ENCODE assay signal across 10 cellular contexts in the genomic region with DNA sequence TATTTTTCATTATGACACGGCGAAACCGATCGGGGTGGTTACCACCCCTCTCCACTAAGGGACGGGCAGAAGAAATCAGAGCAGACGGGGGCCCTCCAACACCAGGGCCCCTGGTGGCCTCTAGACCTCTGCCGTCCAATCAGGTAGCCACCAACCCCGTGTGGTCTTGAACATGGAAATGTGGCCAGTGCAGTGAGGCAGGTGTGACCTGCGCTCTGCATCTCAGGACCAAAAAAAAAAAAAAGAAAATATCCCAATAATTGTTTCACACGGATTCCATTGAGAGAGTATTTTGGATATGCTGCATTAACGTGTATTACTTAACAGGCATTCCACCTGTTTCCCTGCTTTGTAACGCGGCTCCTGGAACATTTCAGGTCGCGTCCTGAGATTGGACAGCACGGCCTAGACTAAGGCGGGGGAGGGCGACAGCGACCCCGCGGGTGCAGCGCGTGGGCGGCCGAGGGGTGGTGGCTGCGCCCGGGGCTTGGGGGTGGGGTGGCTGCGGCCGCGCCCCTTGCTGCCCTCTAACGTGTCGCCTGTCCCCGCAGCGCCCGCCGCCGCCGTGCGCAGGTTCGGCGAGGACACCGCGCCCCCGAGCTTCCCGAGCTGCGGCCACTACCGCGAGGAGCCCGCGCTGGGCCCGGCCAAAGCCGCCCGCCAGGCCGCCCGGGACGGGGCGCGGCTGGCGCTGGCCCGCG. TPM values are rescaled to one million over a fixed set of nuclear protein-coding genes. Genes with fewer than 3 reads are reported as not detected.
DNase-seq lines count a peak whose midpoint lies in the region; ATAC-seq, FAIRE-seq and TF ChIP-seq lines count a peak whose summit lies in the region.
"Had no signal": no experiment of that assay in that cellular context is flagged by ENCODE, and none has a peak within 500 bp of the region (broad histone marks: within the 10 kb centered on the region; RNA-seq: fewer than 3 reads in every experiment).

No MANE protein-coding gene starts in this region.

- dilution Hi-C loops in endothelial cell of umbilical vein (cut with MboI; ENCODE audit: extremely low pct_ligation_motif_present, low sequenced_read_pairs) = no loop called here

- no peaks in the 10 kb centered on the region for H3K9me3 Mint-ChIP-seq in natural killer cell treated with Interleukin-12 subunit alpha and Interleukin-12 subunit beta and Interleukin-15 and Interleukin-18, amount 100 ng/mL, for 72 hours
- H3K9me3 Mint-ChIP-seq: activated naive CD4-positive, alpha-beta T cell treated with anti-CD3 and anti-CD28 coated beads, Interleukin-2, amount 50 U/mL, for 72 hours had no signal

- no peaks in the 10 kb centered on the region for H3K79me2 ChIP-seq in endothelial cell of umbilical vein (ENCODE audit: control insufficient read depth, insufficient read depth, low read length)
- H3K79me2 ChIP-seq in OCI-LY7 (ENCODE audit: insufficient read depth, low read depth, low read length) = no peaks in the 10 kb centered on the region

- H3K27ac ChIP-seq in endothelial cell of umbilical vein (ENCODE audit: insufficient read depth, low read depth, low read length) = no peak overlapping the region
- H3K27ac ChIP-seq in OCI-LY7 (ENCODE audit: low read depth, low read length, poor library complexity, severe bottlenecking) = no peak overlapping the region
- H3K27ac ChIP-seq in effector memory CD4-positive, alpha-beta T cell (ENCODE audit: insufficient read depth, low read length, poor library complexity, severe bottlenecking) = no peak overlapping the region
- H3K27ac ChIP-seq in transverse colon = no peak overlapping the region

- no peaks in the 10 kb centered on the region for H4K20me1 ChIP-seq in endothelial cell of umbilical vein (replicated peaks; ENCODE audit: control insufficient read depth, extremely low read depth, insufficient read depth, low read length)
- no peaks in the 10 kb centered on the region for H4K20me1 ChIP-seq in OCI-LY7 (ENCODE audit: insufficient read depth, low read length)

- H3K9me3 ChIP-seq in BE2C (no peaks in the 10 kb centered on the region), endothelial cell of umbilical vein (replicated peaks; ENCODE audit: control insufficient read depth, insufficient read depth, low read length) (no peaks in the 10 kb centered on the region), OCI-LY7 (ENCODE audit: low read length) (no peaks in the 10 kb centered on the region), transverse colon (no peaks in the 10 kb centered on the region)
- H3K9me3 ChIP-seq in effector memory CD4-positive, alpha-beta T cell (ENCODE audit: control insufficient read depth, low read length) = no peaks in the 10 kb centered on the region

- TF ChIP-seq CTCF in BE2C (IDR thresholded peaks at IDR 0.05; ENCODE audit: low read depth, low read length) (no peak), endothelial cell of umbilical vein (IDR thresholded peaks at IDR 0.05; ENCODE audit: extremely low read depth in 1 of 2, insufficient read depth in 1 of 2, low read depth in 1 of 2, low read length in 2 of 2) (no peak), OCI-LY7 (conservative IDR thresholded peaks at IDR 0.05; ENCODE audit: low read length) (no peak), transverse colon (IDR thresholded peaks at IDR 0.05) (peak in 1 of 5 experiments; percentile 1)

- no peak for TF ChIP-seq EP300 in transverse colon (IDR thresholded peaks at IDR 0.05; ENCODE audit: low read depth)

- H3K27ac Mint-ChIP-seq in natural killer cell treated with Interleukin-12 subunit alpha and Interleukin-12 subunit beta and Interleukin-15 and Interleukin-18, amount 100 ng/mL, for 72 hours = no peak overlapping the region
- H3K27ac Mint-ChIP-seq: activated naive CD4-positive, alpha-beta T cell treated with anti-CD3 and anti-CD28 coated beads, Interleukin-2, amount 50 U/mL, for 72 hours had no signal

- intact Hi-C loops in endothelial cell of umbilical vein (cut with micrococcal nuclease) = loop anchor here (1.0 to 5.0 kb wide), 2 partner anchors 180 to 245 kb away; no protein-coding TSS in a partner anchor
- intact Hi-C loops in OCI-LY7 (cut with micrococcal nuclease; ENCODE audit: unreplicated experiment) = no loop called here
- intact Hi-C loops in transverse colon (cut with DNase I; ENCODE audit: low total_unique reads) = no loop called here

- H3K36me3 ChIP-seq in BE2C = no peaks in the 10 kb centered on the region
- no peaks in the 10 kb centered on the region for H3K36me3 ChIP-seq in endothelial cell of umbilical vein (ENCODE audit: control insufficient read depth in 2 of 2, extremely low read depth in 1 of 2, insufficient read depth in 2 of 2, low read length in 2 of 2)
- H3K36me3 ChIP-seq in OCI-LY7 (ENCODE audit: insufficient read depth, low read length) = no peaks in the 10 kb centered on the region
- H3K36me3 ChIP-seq in effector memory CD4-positive, alpha-beta T cell (ENCODE audit: control insufficient read depth, insufficient read depth, low read length) = no peaks in the 10 kb centered on the region
- H3K36me3 ChIP-seq in transverse colon = no peaks in the 10 kb centered on the region

- no peaks in the 10 kb centered on the region for H3K4me1 ChIP-seq in BE2C
- H3K4me1 ChIP-seq in endothelial cell of umbilical vein (ENCODE audit: control insufficient read depth, extremely low read depth, insufficient read depth, low read length) = peaks cover 6% of the 10 kb centered on the region
- no peaks in the 10 kb centered on the region for H3K4me1 ChIP-seq in OCI-LY7 (ENCODE audit: insufficient read depth, low read length, poor library complexity, severe bottlenecking)
- peaks cover 10% of the 10 kb centered on the region for H3K4me1 ChIP-seq in effector memory CD4-positive, alpha-beta T cell (ENCODE audit: control insufficient read depth, insufficient read depth, low read length, poor library complexity, severe bottlenecking)
- peaks cover 0 to 11% (median 9%) of the 10 kb centered on the region in 4 donors for H3K4me1 ChIP-seq in transverse colon

- FAIRE-seq in endothelial cell of umbilical vein (lab: Jason Lieb, UNC) = no peak

- peaks cover 26 to 28% of the 10 kb centered on the region in 2 donors for H3K27me3 Mint-ChIP-seq in natural killer cell treated with Interleukin-12 subunit alpha and Interleukin-12 subunit beta and Interleukin-15 and Interleukin-18, amount 100 ng/mL, for 72 hours

- ATAC-seq in natural killer cell treated with Interleukin-12 subunit alpha and Interleukin-12 subunit beta and Interleukin-15 and Interleukin-18, amount 100 ng/mL, for 72 hours = peak; percentile 17 to 29
- ATAC-seq in GM21381 (IDR thresholded peaks at IDR 0.05; ENCODE audit: unreplicated experiment) = no peak

- peaks cover 6% of the 10 kb centered on the region for H3K36me3 Mint-ChIP-seq in natural killer cell treated with Interleukin-12 subunit alpha and Interleukin-12 subunit beta and Interleukin-15 and Interleukin-18, amount 100 ng/mL, for 72 hours

- POLR2A ChIA-PET in endothelial cell of umbilical vein (lab: Charles Lee) (no interaction called here), OCI-LY7 (lab: Charles Lee) (no interaction called here)

- peaks cover 9 to 10% of the 10 kb centered on the region in 2 donors for H3K4me1 Mint-ChIP-seq in natural killer cell treated with Interleukin-12 subunit alpha and Interleukin-12 subunit beta and Interleukin-15 and Interleukin-18, amount 100 ng/mL, for 72 hours (ENCODE audit: low read depth in 2 of 2)

- peak overlapping the region; percentile 46 for H3K4me3 ChIP-seq in BE2C (ENCODE audit: low read depth, low read length)
- H3K4me3 ChIP-seq in endothelial cell of umbilical vein (replicated peaks in 1 of 3; ENCODE audit: insufficient read depth in 1 of 3, low read depth in 1 of 3, low read length in 3 of 3) = peak overlapping the region in 2 of 3 experiments; percentile 35 to 37
- no peak overlapping the region for H3K4me3 ChIP-seq in OCI-LY7 (ENCODE audit: low read depth, low read length, poor library complexity, severe bottlenecking)
- H3K4me3 ChIP-seq in effector memory CD4-positive, alpha-beta T cell (ENCODE audit: insufficient read depth, low read depth, low read length, poor library complexity, severe bottlenecking) = no peak overlapping the region
- H3K4me3 ChIP-seq in transverse colon = peak overlapping the region in 2 of 4 donors; percentile 36 to 52

- H3K4me2 ChIP-seq in endothelial cell of umbilical vein (ENCODE audit: insufficient read depth, low read length) (peak overlapping the region; percentile 68), OCI-LY7 (ENCODE audit: low read length) (no peak overlapping the region)

- no peaks in the 10 kb centered on the region for H3K9me1 ChIP-seq in endothelial cell of umbilical vein (replicated peaks; ENCODE audit: control insufficient read depth, extremely low read depth, insufficient read depth, low read length)

- CTCF ChIA-PET in endothelial cell of umbilical vein (lab: Charles Lee) (interaction anchor here (0.6 to 6.1 kb wide), 31 partner anchors 9 to 328 kb away, joined by 3 to 78 read pairs (median 4); no protein-coding TSS in a partner anchor), OCI-LY7 (lab: Charles Lee; ENCODE audit: unreplicated experiment) (no interaction called here)

- WGBS in transverse colon (ENCODE audit: low coverage in 1 of 2), 2 donors = 15 to 81% methylated on average over 5 to 30 of the region's 61 CpGs

- no peak for TF ChIP-seq POLR2A in endothelial cell of umbilical vein (IDR thresholded peaks at IDR 0.05; ENCODE audit: low read depth, low read length)
- no peak for TF ChIP-seq POLR2A in transverse colon (IDR thresholded peaks at IDR 0.05)

- in situ Hi-C loops in KBM-7 (cut with MboI; ENCODE audit: low pct_unique_long_range_greater_than_20kb, low sequenced_read_pairs) = no loop called here
- in situ Hi-C loops in transverse colon (cut with MboI; ENCODE audit: low pct_ligation_motif_present in 1 of 4, low pct_unique_long_range_greater_than_20kb in 1 of 4, low sequenced_read_pairs in 3 of 4) = no loop called here

- no TSS peak for BruUV-seq in endothelial cell of umbilical vein (replicated peaks; lab: Mats Ljungman, UMichigan)
- BruUV-seq in OCI-LY7 (replicated peaks; lab: Mats Ljungman, UMichigan) = no TSS peak

- no peak for DNase-seq in BE2C
- DNase-seq in KBM-7 = peak; percentile 25
- DNase-seq in endothelial cell of umbilical vein (ENCODE audit: low read depth, low spot score) = no peak
- DNase-seq in natural killer cell treated with Interleukin-12 subunit alpha and Interleukin-12 subunit beta and Interleukin-15 and Interleukin-18, amount 100 ng/mL, for 72 hours (ENCODE audit: low spot score) = no peak
- no peak for DNase-seq in OCI-LY7 (ENCODE audit: low spot score)
- DNase-seq in effector memory CD4-positive, alpha-beta T cell = no peak
- no peak for DNase-seq in transverse colon
- DNase-seq: MV-4-11 had no signal

- peak overlapping the region; percentile 68 for H3K4me3 Mint-ChIP-seq in natural killer cell treated with Interleukin-12 subunit alpha and Interleukin-12 subunit beta and Interleukin-15 and Interleukin-18, amount 100 ng/mL, for 72 hours

- H3K27me3 ChIP-seq in BE2C (peaks cover 9% of the 10 kb centered on the region), endothelial cell of umbilical vein (ENCODE audit: control insufficient read depth in 2 of 2, insufficient read depth in 2 of 2, low read length in 2 of 2) (peaks cover 0 to 8% of the 10 kb centered on the region in 2 experiments), transverse colon (peaks cover 48% of the 10 kb centered on the region)
- H3K27me3 ChIP-seq in effector memory CD4-positive, alpha-beta T cell (replicated peaks; ENCODE audit: control insufficient read depth, insufficient read depth, low read length, poor library complexity, severe bottlenecking) = peaks cover 10% of the 10 kb centered on the region

- no peaks in the 10 kb centered on the region for H3K9me2 ChIP-seq in OCI-LY7 (ENCODE audit: insufficient read depth, low read length)

- H2AFZ ChIP-seq in endothelial cell of umbilical vein (ENCODE audit: low read depth, low read length) = peak overlapping the region; percentile 49
- H2AFZ ChIP-seq in OCI-LY7 (ENCODE audit: low read length) = no peak overlapping the region

- no peak overlapping the region for H3K9ac ChIP-seq in endothelial cell of umbilical vein (replicated peaks; ENCODE audit: extremely low read depth, insufficient read depth, low read length)

RNA-seq across cellular contexts. Expression of gene SIM2, which starts 48.3 kb away (rescaled TPM):
- 0.42 TPM for polyA plus RNA-seq in BE2C (2012; ENCODE audit: insufficient read depth, insufficient read length, low read depth)
- not detected in 2 replicates for total RNA-seq in endothelial cell of umbilical vein
- polyA plus RNA-seq in endothelial cell of umbilical vein = not detected in 2 replicates
- not detected in 2 replicates for polyA plus RNA-seq in endothelial cell of umbilical vein (2011; cell fraction: cytosol; rRNA removed)
- not detected in 2 replicates for polyA plus RNA-seq in endothelial cell of umbilical vein (2011; cell fraction: nucleus; rRNA removed)
- polyA plus RNA-seq in endothelial cell of umbilical vein (2012) = 0.04 and 0.14 TPM in 2 replicates
- polyA minus RNA-seq in endothelial cell of umbilical vein = not detected in 2 replicates
- polyA minus RNA-seq in endothelial cell of umbilical vein (2011; cell fraction: cytosol; rRNA and poly(A)+ RNA removed) = 5.3 TPM
- not detected in 2 replicates for polyA minus RNA-seq in endothelial cell of umbilical vein (2011; cell fraction: nucleus; rRNA and poly(A)+ RNA removed)
- under 1 TPM in 1 of 2 donors, not detected in 1; 0.47 TPM for total RNA-seq in natural killer cell treated with Interleukin-12 subunit alpha and Interleukin-12 subunit beta and Interleukin-15 and Interleukin-18, amount 100 ng/mL, for 72 hours
- not detected in 2 replicates for total RNA-seq in OCI-LY7 (2014; rRNA removed; shearing (Covaris generic))
- not detected in 2 replicates for total RNA-seq in OCI-LY7 (2022)
- under 1 TPM in 1 of 4 donors, not detected in 3; 0.32 TPM for total RNA-seq in transverse colon

Comparison
In these comparisons a context has a peak if more than half of its experiments do, and no peak if none do; other contexts are left out.
1. H3K4me3 ChIP-seq: peak in BE2C (single experiment) and endothelial cell of umbilical vein (2 of 3); none in OCI-LY7 (single experiment) and effector memory CD4-positive, alpha-beta T cell (single experiment).